In genomic region chrX:120874678-120875557, GRCh38 we compare ENCODE assay signal across 35 cellular contexts. TPM values are rescaled to one million over a fixed set of nuclear protein-coding genes. Genes with fewer than 3 reads are reported as not detected.
"Had no signal": no experiment of that assay in that cellular context is flagged by ENCODE, and none has a peak within 500 bp of the region (broad histone marks: within the 10 kb centered on the region; RNA-seq: fewer than 3 reads in every experiment).

No MANE protein-coding gene starts in this region.

- H3K9ac ChIP-seq: parathyroid adenoma had no signal

- FAIRE-seq: urothelium cell line had no signal

- H3K36me3 Mint-ChIP-seq: naive thymus-derived CD8-positive, alpha-beta T cell; natural killer cell treated with Interleukin-12 subunit alpha and Interleukin-12 subunit beta and Interleukin-15 and Interleukin-18, amount 100 ng/mL, for 72 hours; stimulated activated effector memory CD8-positive, alpha-beta T cell treated with anti-CD3 and anti-CD28 coated beads, Interleukin-12 subunit alpha, Interleukin-12 subunit beta, amount 100 ng/mL, for 72 hours; stimulated activated naive B cell treated with anti-CD40 and anti-IgM and Interleukin-4, amounts not matched to agents 10 μg/mL and 1 μg/mL and 100 μg/mL, for 72 hours had no signal

- H3K27ac Mint-ChIP-seq: naive thymus-derived CD8-positive, alpha-beta T cell; natural killer cell treated with Interleukin-12 subunit alpha and Interleukin-12 subunit beta and Interleukin-15 and Interleukin-18, amount 100 ng/mL, for 72 hours; nephron progenitor cell; progenitor cell of endocrine pancreas; stimulated activated effector memory CD8-positive, alpha-beta T cell treated with anti-CD3 and anti-CD28 coated beads, Interleukin-12 subunit alpha, Interleukin-12 subunit beta, amount 100 ng/mL, for 72 hours; stimulated activated naive B cell treated with anti-CD40 and anti-IgM and Interleukin-4, amounts not matched to agents 10 μg/mL and 1 μg/mL and 100 μg/mL, for 72 hours; stimulated activated naive CD8-positive, alpha-beta T cell treated with anti-CD3 and anti-CD28 coated beads, Interleukin-15, Interleukin-2, amounts not matched to agents 100 ng/mL and 50 ng/mL, for 24 hours had no signal

- H3K79me2 ChIP-seq: parathyroid adenoma had no signal

- H3K4me3 ChIP-seq: ovary, psoas muscle, right lobe of liver, skin epidermis, smooth muscle cell, spleen, stomach, thoracic aorta, thyroid gland, tibial nerve, upper lobe of left lung, vagina had no signal

- H3K27me3 Mint-ChIP-seq: progenitor cell of endocrine pancreas had no signal

- H3K9me3 ChIP-seq: neutrophil, ovary, psoas muscle, right lobe of liver, spleen, thoracic aorta, thyroid gland, tibial nerve, vagina had no signal

- H3K36me3 ChIP-seq: neutrophil, ovary, right lobe of liver, spleen, stomach, thoracic aorta, thyroid gland, tibial nerve, upper lobe of left lung, vagina had no signal

- H3K4me3 Mint-ChIP-seq: naive thymus-derived CD8-positive, alpha-beta T cell; natural killer cell treated with Interleukin-12 subunit alpha and Interleukin-12 subunit beta and Interleukin-15 and Interleukin-18, amount 100 ng/mL, for 72 hours; nephron progenitor cell; neural crest cell; stimulated activated effector memory CD8-positive, alpha-beta T cell treated with anti-CD3 and anti-CD28 coated beads, Interleukin-12 subunit alpha, Interleukin-12 subunit beta, amount 100 ng/mL, for 72 hours; stimulated activated naive B cell treated with anti-CD40 and anti-IgM and Interleukin-4, amounts not matched to agents 10 μg/mL and 1 μg/mL and 100 μg/mL, for 72 hours; stimulated activated naive CD8-positive, alpha-beta T cell treated with anti-CD3 and anti-CD28 coated beads, Interleukin-15, Interleukin-2, amounts not matched to agents 100 ng/mL and 50 ng/mL, for 24 hours had no signal

- DNase-seq: naive thymus-derived CD8-positive, alpha-beta T cell; nephron progenitor cell; nucleus accumbens; ovary; psoas muscle; right cardiac atrium; right lobe of liver; spleen; stimulated activated CD4-positive, alpha-beta T cell treated with anti-CD3 and anti-CD28 coated beads, Interleukin-12 subunit alpha, Interleukin-12 subunit beta, amount 100 ng/mL, for 4 hours; stimulated activated CD4-positive, alpha-beta T cell treated with anti-CD3 and anti-CD28 coated beads, Interleukin-1b, Interleukin-23, amount 100 ng/mL, for 48 hours; stimulated activated CD4-positive, alpha-beta T cell treated with anti-CD3 and anti-CD28 coated beads, Interleukin-4, amount 100 ng/mL, for 24 hours; stimulated activated naive B cell treated with anti-CD40 and anti-IgM and Interleukin-4, amounts not matched to agents 10 μg/mL and 1 μg/mL and 100 μg/mL, for 72 hours; stimulated activated naive CD4-positive, alpha-beta T cell treated with Interleukin-2 at 50 U/mL for 16 hours; stomach; thyroid gland; trophoblast cell had no signal

- H3K27ac ChIP-seq: neutrophil, ovary, parathyroid adenoma, psoas muscle, right lobe of liver, skin epidermis, spleen, stomach, thoracic aorta, thyroid gland, tibial nerve, upper lobe of left lung, vagina had no signal

- H3K4me1 ChIP-seq: parathyroid adenoma, psoas muscle, right lobe of liver, spleen, stomach, thyroid gland, tibial nerve, upper lobe of left lung, vagina had no signal

- H3K4me1 Mint-ChIP-seq: naive thymus-derived CD8-positive, alpha-beta T cell; nephron progenitor cell; neural crest cell; stimulated activated effector memory CD8-positive, alpha-beta T cell treated with anti-CD3 and anti-CD28 coated beads, Interleukin-12 subunit alpha, Interleukin-12 subunit beta, amount 100 ng/mL, for 72 hours; stimulated activated naive B cell treated with anti-CD40 and anti-IgM and Interleukin-4, amounts not matched to agents 10 μg/mL and 1 μg/mL and 100 μg/mL, for 72 hours had no signal

- H3K4me2 ChIP-seq: smooth muscle cell had no signal

- H3K27me3 ChIP-seq: neutrophil, ovary, right lobe of liver, spleen, stomach, thyroid gland, tibial nerve, upper lobe of left lung, vagina had no signal

- ATAC-seq: naive thymus-derived CD8-positive, alpha-beta T cell; natural killer cell treated with Interleukin-12 subunit alpha and Interleukin-12 subunit beta and Interleukin-15 and Interleukin-18, amount 100 ng/mL, for 72 hours; psoas muscle; right cardiac atrium; right lobe of liver; stimulated activated effector memory CD8-positive, alpha-beta T cell treated with anti-CD3 and anti-CD28 coated beads, Interleukin-12 subunit alpha, Interleukin-12 subunit beta, amount 100 ng/mL, for 72 hours; stimulated activated naive B cell treated with anti-CD40 and anti-IgM and Interleukin-4, amounts not matched to agents 10 μg/mL and 1 μg/mL and 100 μg/mL, for 72 hours had no signal

- H2AFZ ChIP-seq: parathyroid adenoma had no signal

- H3K9me3 Mint-ChIP-seq: naive thymus-derived CD8-positive, alpha-beta T cell; natural killer cell treated with Interleukin-12 subunit alpha and Interleukin-12 subunit beta and Interleukin-15 and Interleukin-18, amount 100 ng/mL, for 72 hours; stimulated activated effector memory CD8-positive, alpha-beta T cell treated with anti-CD3 and anti-CD28 coated beads, Interleukin-12 subunit alpha, Interleukin-12 subunit beta, amount 100 ng/mL, for 72 hours; stimulated activated naive B cell treated with anti-CD40 and anti-IgM and Interleukin-4, amounts not matched to agents 10 μg/mL and 1 μg/mL and 100 μg/mL, for 72 hours; stimulated activated naive CD8-positive, alpha-beta T cell treated with anti-CD3 and anti-CD28 coated beads, Interleukin-15, Interleukin-2, amounts not matched to agents 100 ng/mL and 50 ng/mL, for 24 hours had no signal

RNA-seq across cellular contexts. Expression of gene CT47B1, which starts 0.7 kb away (rescaled TPM):
- total RNA-seq: naive thymus-derived CD8-positive, alpha-beta T cell; natural killer cell treated with Interleukin-12 subunit alpha and Interleukin-12 subunit beta and Interleukin-15 and Interleukin-18, amount 100 ng/mL, for 72 hours; neural crest cell; omental fat pad; ovary; progenitor cell of endocrine pancreas; psoas muscle; renal cortical epithelial cell; right cardiac atrium; right lobe of liver; smooth muscle cell; spleen; stomach; subcutaneous adipose tissue; temporal lobe; thoracic aorta; thyroid gland; tibial nerve; upper lobe of left lung; ureter; vagina had no signal
- polyA plus RNA-seq: naive thymus-derived CD8-positive, alpha-beta T cell; ovary; psoas muscle; right cardiac atrium; smooth muscle cell; spleen; stomach had no signal
